ENCODE assay signal across 13 cellular contexts in the genomic region with DNA sequence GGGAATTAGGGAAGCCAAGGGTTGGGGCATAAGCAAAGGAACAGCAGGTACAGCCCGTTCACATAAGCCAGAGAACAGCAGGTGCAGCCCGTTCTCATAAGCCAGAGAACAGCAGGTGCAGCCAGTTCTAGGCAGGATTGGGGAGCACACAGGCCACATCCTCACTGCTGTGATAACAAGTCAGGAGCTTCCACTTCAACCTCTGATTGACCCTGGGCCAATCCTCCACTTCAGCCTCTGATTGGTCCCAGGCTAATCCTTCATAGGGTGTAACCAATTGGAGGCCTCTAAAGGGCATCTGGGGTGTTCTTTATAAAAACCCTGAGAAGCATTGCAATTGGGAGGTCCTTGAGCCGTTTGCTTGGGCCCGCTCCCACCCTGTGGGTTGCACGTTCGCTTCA. TPM values are rescaled to one million over a fixed set of nuclear protein-coding genes. Genes with fewer than 3 reads are reported as not detected.
DNase-seq lines count a peak whose midpoint lies in the region; ATAC-seq, FAIRE-seq and TF ChIP-seq lines count a peak whose summit lies in the region.
"Had no signal": no experiment of that assay in that cellular context is flagged by ENCODE, and none has a peak within 500 bp of the region (broad histone marks: within the 10 kb centered on the region; RNA-seq: fewer than 3 reads in every experiment).

No MANE protein-coding gene starts in this region.

- H3K79me2 ChIP-seq in HepG2 (ENCODE audit: insufficient read depth, low read length) (no peaks in the 10 kb centered on the region), GM12878 (ENCODE audit: control insufficient read depth, insufficient read depth, low read length) (no peaks in the 10 kb centered on the region)

- ATAC-seq in HepG2 (no peak), right lobe of liver (no peak), GM12878 (peak; percentile 67), GM18498 (IDR thresholded peaks at IDR 0.05; ENCODE audit: unreplicated experiment) (no peak), gastrocnemius medialis (no peak)
- ATAC-seq: activated T-helper 17 cell treated with anti-CD3 and anti-CD28 coated beads, Interleukin-2, amount 50 U/mL, for 72 hours had no signal

- H3K4me2 ChIP-seq in HepG2 (ENCODE audit: low read depth, low read length) (no peak overlapping the region), GM12878 (ENCODE audit: control insufficient read depth, insufficient read depth) (no peak overlapping the region)

- intact Hi-C loops in HepG2 (cut with micrococcal nuclease; ENCODE audit: unreplicated experiment): no loop called here
- intact Hi-C loops in right lobe of liver (cut with DNase I): no loop called here
- intact Hi-C loops in GM12878 (cut with micrococcal nuclease; ENCODE audit: unreplicated experiment): no loop called here
- intact Hi-C loops in gastrocnemius medialis (cut with DNase I; ENCODE audit: low total_unique reads): no loop called here

- H3K36me3 ChIP-seq in HepG2 (replicated peaks in 1 of 2; ENCODE audit: control insufficient read depth in 1 of 2, insufficient read depth in 2 of 2, low read length in 2 of 2) (no peaks in the 10 kb centered on the region), right lobe of liver (no peaks in the 10 kb centered on the region), GM12878 (ENCODE audit: control insufficient read depth in 2 of 2, insufficient read depth in 2 of 2, low read length in 1 of 2) (no peaks in the 10 kb centered on the region), gastrocnemius medialis (no peaks in the 10 kb centered on the region)
- H3K36me3 ChIP-seq: cardiac muscle cell had no signal

- RAD21 ChIA-PET in GM12878 (lab: Charles Lee; ENCODE audit: unreplicated experiment): interaction anchor here (1.4 kb wide), 1 partner anchor 55 kb away, joined by 5 read pairs; no protein-coding TSS in a partner anchor

- H3K27ac ChIP-seq in HepG2 (ENCODE audit: extremely low read length, insufficient read depth, low read length) (no peak overlapping the region), right lobe of liver (no peak overlapping the region), GM12878 (ENCODE audit: control insufficient read depth, insufficient read depth) (no peak overlapping the region), gastrocnemius medialis (no peak overlapping the region)
- H3K27ac ChIP-seq: VCaP had no signal

- H3K27me3 ChIP-seq in HepG2 (ENCODE audit: control insufficient read depth in 1 of 2, insufficient read depth in 2 of 2, low read length in 2 of 2) (peaks cover 0 to 15% of the 10 kb centered on the region in 2 experiments; a peak in 2 of 5 replicates), right lobe of liver (no peaks in the 10 kb centered on the region), GM12878 (replicated peaks in 1 of 2; ENCODE audit: control insufficient read depth in 2 of 2, insufficient read depth in 2 of 2, low read length in 1 of 2) (no peaks in the 10 kb centered on the region), gastrocnemius medialis (no peaks in the 10 kb centered on the region)
- H3K27me3 ChIP-seq: cardiac muscle cell had no signal

- 66% methylated on average over 6 of the region's 6 CpGs for WGBS in HepG2 (ENCODE audit: low lambda C conversion rate)
- WGBS in right lobe of liver (ENCODE audit: insufficient coverage, low coverage, low lambda C conversion rate, missing lambda C conversion rate): 89% methylated on average over 5 of the region's 6 CpGs
- 84% methylated on average over 6 of the region's 6 CpGs for WGBS in GM12878 (ENCODE audit: insufficient coverage, insufficient replicate concordance, low lambda C conversion rate, missing lambda C conversion rate)

- in situ Hi-C loops in HepG2 (cut with HindIII; ENCODE audit: extremely low pct_ligation_motif_present, low pct_unique_long_range_greater_than_20kb) (no loop called here), GM12878 (cut with MboI) (no loop called here), gastrocnemius medialis (cut with MboI; ENCODE audit: low sequenced_read_pairs in 4 of 4) (no loop called here)

- H4K20me1 ChIP-seq in HepG2 (ENCODE audit: insufficient read depth, low read length): no peaks in the 10 kb centered on the region
- H4K20me1 ChIP-seq in GM12878 (ENCODE audit: control insufficient read depth, insufficient read depth): no peaks in the 10 kb centered on the region; the same call in 1 of the 2 replicates

- BruUV-seq in HepG2 (replicated peaks; lab: Mats Ljungman, UMichigan) (no TSS peak), GM12878 (replicated peaks; lab: Mats Ljungman, UMichigan) (no TSS peak)

- DNase-seq in HepG2 (ENCODE audit: low spot score): no peak
- DNase-seq in right lobe of liver: no peak
- DNase-seq in NCI-H2171 treated with DMSO at 0.1 percent for 48 hours (lab: John Stamatoyannopoulos, UW): peak; percentile 99
- no peak for DNase-seq in GM12878 (ENCODE audit: low read depth, low spot score)
- DNase-seq in gastrocnemius medialis: no peak
- DNase-seq in COLO829 (ENCODE audit: low spot score): no peak
- no peak for DNase-seq in activated CD4-positive, alpha-beta T cell treated with anti-CD3 and anti-CD28 coated beads for 1 hour
- DNase-seq: occipital lobe, OCI-M1 had no signal

- TF ChIP-seq EP300 in HepG2 (IDR thresholded peaks at IDR 0.05; ENCODE audit: low read depth in 2 of 2, low read length in 2 of 2): no peak
- TF ChIP-seq EP300 in HepG2 (CRISPR knock-in tag; IDR thresholded peaks at IDR 0.05; ENCODE audit: borderline replicate concordance): no peak
- no peak for TF ChIP-seq EP300 in GM12878 (IDR thresholded peaks at IDR 0.05; ENCODE audit: borderline replicate concordance in 1 of 2, control insufficient read depth in 1 of 2, low read depth in 2 of 2, low read length in 2 of 2)

- TF ChIP-seq POLR2A in HepG2 (IDR thresholded peaks at IDR 0.05; ENCODE audit: insufficient read depth in 1 of 2, low read depth in 2 of 2, low read length in 2 of 2) (no peak), right lobe of liver (IDR thresholded peaks at IDR 0.05) (no peak), GM12878 (IDR thresholded peaks at IDR 0.05; ENCODE audit: low read depth, low read length) (no peak), gastrocnemius medialis (IDR thresholded peaks at IDR 0.05) (no peak)

- H3K4me1 ChIP-seq in HepG2 (ENCODE audit: insufficient read depth, low read length) (no peaks in the 10 kb centered on the region), right lobe of liver (no peaks in the 10 kb centered on the region), GM12878 (ENCODE audit: control insufficient read depth, insufficient read depth, low read length) (no peaks in the 10 kb centered on the region), gastrocnemius medialis (no peaks in the 10 kb centered on the region)

- TF ChIP-seq RAD21 in HepG2 (CRISPR knock-in tag; IDR thresholded peaks at IDR 0.05): no peak
- no peak for TF ChIP-seq RAD21 in GM12878 (IDR thresholded peaks at IDR 0.05; ENCODE audit: insufficient read depth, low read depth, low read length)

- no peak overlapping the region for H3K9ac ChIP-seq in HepG2 (ENCODE audit: insufficient read depth, low read depth, low read length)
- H3K9ac ChIP-seq in GM12878 (ENCODE audit: control insufficient read depth, insufficient read depth, low read length): no peak overlapping the region

- POLR2A ChIA-PET in HepG2 (lab: Yijun Ruan, JAX) (interaction anchor here (0.8 kb wide), 1 partner anchor 58 kb away, joined by 3 read pairs; a partner anchor contains a TSS), GM12878 (lab: Charles Lee) (interaction anchor here (0.6 kb wide), 1 partner anchor 68 kb away, joined by 3 read pairs; no protein-coding TSS in a partner anchor)

- H2AFZ ChIP-seq in HepG2 (ENCODE audit: low read length) (no peak overlapping the region), GM12878 (ENCODE audit: control insufficient read depth, low read depth, low read length) (no peak overlapping the region)

- no peak for TF ChIP-seq CTCF in HepG2 (CRISPR knock-in tag; IDR thresholded peaks at IDR 0.05)
- no peak for TF ChIP-seq CTCF in right lobe of liver (IDR thresholded peaks at IDR 0.05)
- no peak for TF ChIP-seq CTCF in GM12878 (IDR thresholded peaks at IDR 0.05 in 2 of 3, conservative IDR thresholded peaks at IDR 0.05 in 1 of 3; ENCODE audit: control insufficient read depth in 2 of 3, extremely low read depth in 1 of 3, insufficient read depth in 1 of 3, low read depth in 3 of 3, low read length in 3 of 3)
- TF ChIP-seq CTCF in gastrocnemius medialis (IDR thresholded peaks at IDR 0.05 in 4 of 5, conservative IDR thresholded peaks at IDR 0.05 in 1 of 5): no peak

- H3K9me3 ChIP-seq in HepG2 (ENCODE audit: low read length): no peaks in the 10 kb centered on the region
- H3K9me3 ChIP-seq in right lobe of liver: no peaks in the 10 kb centered on the region
- H3K9me3 ChIP-seq in GM12878 (replicated peaks; ENCODE audit: control insufficient read depth, insufficient read depth, low read length): no peaks in the 10 kb centered on the region
- no peaks in the 10 kb centered on the region for H3K9me3 ChIP-seq in gastrocnemius medialis

- H3K4me3 ChIP-seq in HepG2 (replicated peaks in 1 of 3; ENCODE audit: insufficient read depth in 1 of 3, low read depth in 2 of 3, low read length in 3 of 3): no peak overlapping the region
- H3K4me3 ChIP-seq in right lobe of liver: no peak overlapping the region
- H3K4me3 ChIP-seq in GM12878: no peak overlapping the region
- H3K4me3 ChIP-seq in gastrocnemius medialis: no peak overlapping the region
- H3K4me3 ChIP-seq: cardiac muscle cell had no signal

- CTCF ChIA-PET in HepG2 (lab: Yijun Ruan, JAX; ENCODE audit: low intra/inter-chr PET ratio, low total read pairs) (no interaction called here), GM12878 (lab: Yijun Ruan, JAX) (interaction anchor here (0.6 kb wide), 1 partner anchor 30 kb away, joined by 3 read pairs; no protein-coding TSS in a partner anchor)

- FAIRE-seq in HepG2 (lab: Jason Lieb, UNC) (no peak), GM12878 (lab: Jason Lieb, UNC) (no peak)

- SMC1A ChIA-PET in GM12878 (lab: Charles Lee; ENCODE audit: uncharacterized antibody, unreplicated experiment): no interaction called here

RNA-seq across cellular contexts. Expression of a gene that starts 27.5 kb away (rescaled TPM):
- total RNA-seq in HepG2 (2016; rRNA removed; fragmentation: Illumina TruSeq; extraction: Trizol): 0.62 and 1.5 TPM in 2 replicates
- 0.35 and 0.40 TPM in 2 replicates for total RNA-seq in HepG2 (2016; cell fraction: cytosol; rRNA removed; fragmentation: Illumina TruSeq; extraction: Trizol; ENCODE audit: low read depth)
- total RNA-seq in HepG2 (2016; cell fraction: insoluble cytoplasmic fraction; rRNA removed; fragmentation: Illumina TruSeq; extraction: Trizol): 0.55 and 1.2 TPM in 2 replicates
- total RNA-seq in HepG2 (2016; cell fraction: membrane; rRNA removed; fragmentation: Illumina TruSeq; extraction: Trizol): 0.83 and 1.2 TPM in 2 replicates
- total RNA-seq in HepG2 (2016; cell fraction: nucleus; rRNA removed; fragmentation: Illumina TruSeq; extraction: Trizol): 1.6 and 1.7 TPM in 2 replicates
- polyA plus RNA-seq in HepG2 (2011; rRNA removed): 0.63 and 0.81 TPM in 2 replicates
- polyA plus RNA-seq in HepG2 (2011; cell fraction: cytosol; rRNA removed): 0.19 and 0.34 TPM in 2 replicates
- polyA plus RNA-seq in HepG2 (2011; cell fraction: nucleus; rRNA removed): 5.0 and 7.7 TPM in 2 replicates
- polyA plus RNA-seq in HepG2 (2012): 1.2 and 1.6 TPM in 2 replicates
- polyA plus RNA-seq in HepG2 (2016; cell fraction: cytosol; fragmentation: Illumina TruSeq; extraction: Trizol; ENCODE audit: low read depth): 1.0 and 1.1 TPM in 2 replicates
- 1.5 and 2.0 TPM in 2 replicates for polyA plus RNA-seq in HepG2 (2016; cell fraction: insoluble cytoplasmic fraction; fragmentation: Illumina TruSeq; extraction: Trizol; ENCODE audit: low read depth)
- polyA plus RNA-seq in HepG2 (2016; cell fraction: membrane; fragmentation: Illumina TruSeq; extraction: Trizol; ENCODE audit: low read depth): 1.9 TPM in 2 replicates
- polyA plus RNA-seq in HepG2 (2016; cell fraction: nucleus; fragmentation: Illumina TruSeq; extraction: Trizol; ENCODE audit: insufficient read depth, low read depth): 7.7 and 8.2 TPM in 2 replicates
- 0.70 TPM in 1 of 2 replicates, not detected in the other for polyA minus RNA-seq in HepG2 (2011; rRNA and poly(A)+ RNA removed; ENCODE audit: low replicate concordance)
- polyA minus RNA-seq in HepG2 (2011; cell fraction: cytosol; rRNA and poly(A)+ RNA removed): not detected in 2 replicates
- 0.50 and 1.2 TPM in 2 replicates for polyA minus RNA-seq in HepG2 (2011; cell fraction: nucleus; rRNA and poly(A)+ RNA removed)
- total RNA-seq in right lobe of liver: under 1 TPM in 4 of 6 experiments, not detected in 2; 0.19 to 0.35 (median 0.26) TPM
- 0.29 and 0.64 TPM in 2 replicates for total RNA-seq in GM12878 (2013; cell fraction: nucleolus; rRNA removed)
- total RNA-seq in GM12878 (2014; rRNA removed): 0.23 and 0.27 TPM in 2 replicates
- total RNA-seq in GM12878 (2014; rRNA removed; fragmentation: Illumina TruSeq; extraction: Trizol): 0.36 and 0.41 TPM in 2 replicates
- 4.1 and 4.6 TPM in 2 replicates for total RNA-seq in GM12878 (2021)
- 0.17 TPM for polyA plus RNA-seq in GM12878 (2011; ENCODE audit: low read depth)
- 0.04 and 0.15 TPM in 2 replicates for polyA plus RNA-seq in GM12878 (2011; rRNA removed)
- 0.15 and 0.20 TPM in 2 replicates for polyA plus RNA-seq in GM12878 (2011; cell fraction: cytosol; rRNA removed)
- polyA plus RNA-seq in GM12878 (2011; cell fraction: nucleus; rRNA removed): 1.3 and 2.2 TPM in 2 replicates
- 0.74 and 0.97 TPM in 2 replicates for polyA plus RNA-seq in GM12878 (2012)
- 0.25 and 0.51 TPM in 2 replicates for polyA plus RNA-seq in GM12878 (2014; fragmentation: Illumina TruSeq; extraction: Trizol)
- not detected for polyA plus RNA-seq in GM12878 (2014; fragmentation: Nextera tagmentation; extraction: Ambion mirVana)
- 0.80 and 1.2 TPM in 2 replicates for polyA plus RNA-seq in GM12878 (2014; rRNA removed)
- under 1 TPM; 0.05 to 0.15 TPM for polyA plus RNA-seq in GM12878 (2016; fragmentation: Nextera tagmentation; extraction: Ambion mirVana)
- 0.10 TPM in 1 of 2 replicates, not detected in the other for polyA minus RNA-seq in GM12878 (2011; rRNA and poly(A)+ RNA removed)
- 0.53 TPM in 1 of 2 replicates, not detected in the other for polyA minus RNA-seq in GM12878 (2011; cell fraction: cytosol; rRNA and poly(A)+ RNA removed)
- polyA minus RNA-seq in GM12878 (2011; cell fraction: nucleus; rRNA and poly(A)+ RNA removed): 0.29 TPM in 1 of 2 replicates, not detected in the other
- total RNA-seq in gastrocnemius medialis: 1 to 10 TPM in 1 of 4 donors, under 1 TPM in 1, not detected in 2; 0.13 to 1.8 TPM
- total RNA-seq: occipital lobe had no signal

RNA-seq across cellular contexts. Expression of a gene that starts 31.8 kb away (rescaled TPM):
- 8.8 and 12.9 TPM in 2 replicates for total RNA-seq in HepG2 (2016; rRNA removed; fragmentation: Illumina TruSeq; extraction: Trizol)
- total RNA-seq in HepG2 (2016; cell fraction: cytosol; rRNA removed; fragmentation: Illumina TruSeq; extraction: Trizol; ENCODE audit: low read depth): 4.2 and 5.7 TPM in 2 replicates
- total RNA-seq in HepG2 (2016; cell fraction: insoluble cytoplasmic fraction; rRNA removed; fragmentation: Illumina TruSeq; extraction: Trizol): 7.3 and 12.1 TPM in 2 replicates
- total RNA-seq in HepG2 (2016; cell fraction: membrane; rRNA removed; fragmentation: Illumina TruSeq; extraction: Trizol): 15.5 and 15.7 TPM in 2 replicates
- total RNA-seq in HepG2 (2016; cell fraction: nucleus; rRNA removed; fragmentation: Illumina TruSeq; extraction: Trizol): 10.4 and 11.0 TPM in 2 replicates
- 25.5 and 28.8 TPM in 2 replicates for polyA plus RNA-seq in HepG2 (2011; rRNA removed)
- 14.9 and 17.8 TPM in 2 replicates for polyA plus RNA-seq in HepG2 (2011; cell fraction: cytosol; rRNA removed)
- polyA plus RNA-seq in HepG2 (2011; cell fraction: nucleus; rRNA removed): 104 and 131 TPM in 2 replicates
- polyA plus RNA-seq in HepG2 (2012): 12.0 and 15.7 TPM in 2 replicates
- polyA plus RNA-seq in HepG2 (2016; cell fraction: cytosol; fragmentation: Illumina TruSeq; extraction: Trizol; ENCODE audit: low read depth): 4.1 and 4.2 TPM in 2 replicates
- 8.9 and 12.0 TPM in 2 replicates for polyA plus RNA-seq in HepG2 (2016; cell fraction: insoluble cytoplasmic fraction; fragmentation: Illumina TruSeq; extraction: Trizol; ENCODE audit: low read depth)
- polyA plus RNA-seq in HepG2 (2016; cell fraction: membrane; fragmentation: Illumina TruSeq; extraction: Trizol; ENCODE audit: low read depth): 11.6 and 12.4 TPM in 2 replicates
- polyA plus RNA-seq in HepG2 (2016; cell fraction: nucleus; fragmentation: Illumina TruSeq; extraction: Trizol; ENCODE audit: insufficient read depth, low read depth): 28.7 and 31.3 TPM in 2 replicates
- polyA minus RNA-seq in HepG2 (2011; rRNA and poly(A)+ RNA removed; ENCODE audit: low replicate concordance): 20.8 and 24.6 TPM in 2 replicates
- polyA minus RNA-seq in HepG2 (2011; cell fraction: cytosol; rRNA and poly(A)+ RNA removed): 4.8 and 5.6 TPM in 2 replicates
- 17.0 and 17.4 TPM in 2 replicates for polyA minus RNA-seq in HepG2 (2011; cell fraction: nucleus; rRNA and poly(A)+ RNA removed)
- 10 to 100 TPM in 1 of 6 experiments, 1 to 10 TPM in 5; 4.3 to 19.8 (median 5.7) TPM for total RNA-seq in right lobe of liver
- 87.1 and 89.7 TPM in 2 replicates for total RNA-seq in GM12878 (2013; cell fraction: nucleolus; rRNA removed)
- 29.7 and 34.1 TPM in 2 replicates for total RNA-seq in GM12878 (2014; rRNA removed)
- total RNA-seq in GM12878 (2014; rRNA removed; fragmentation: Illumina TruSeq; extraction: Trizol): 17.4 and 19.3 TPM in 2 replicates
- 30.1 and 33.3 TPM in 2 replicates for total RNA-seq in GM12878 (2021)
- polyA plus RNA-seq in GM12878 (2011; ENCODE audit: low read depth): 15.0 TPM
- polyA plus RNA-seq in GM12878 (2011; rRNA removed): 33.7 and 48.6 TPM in 2 replicates
- 56.3 and 59.0 TPM in 2 replicates for polyA plus RNA-seq in GM12878 (2011; cell fraction: cytosol; rRNA removed)
- 264 and 316 TPM in 2 replicates for polyA plus RNA-seq in GM12878 (2011; cell fraction: nucleus; rRNA removed)
- polyA plus RNA-seq in GM12878 (2012): 22.6 and 37.4 TPM in 2 replicates
- polyA plus RNA-seq in GM12878 (2014; fragmentation: Illumina TruSeq; extraction: Trizol): 8.4 and 23.1 TPM in 2 replicates
- polyA plus RNA-seq in GM12878 (2014; fragmentation: Nextera tagmentation; extraction: Ambion mirVana): 1 to 10 TPM; 1.3 to 2.0 TPM
- polyA plus RNA-seq in GM12878 (2014; rRNA removed): 43.7 and 49.3 TPM in 2 replicates
- polyA plus RNA-seq in GM12878 (2016; fragmentation: Nextera tagmentation; extraction: Ambion mirVana): 10 to 100 TPM in 1 of 2 experiments, 1 to 10 TPM in 1; 7.6 to 13.3 TPM
- 22.2 and 36.1 TPM in 2 replicates for polyA minus RNA-seq in GM12878 (2011; rRNA and poly(A)+ RNA removed)
- 9.8 and 20.6 TPM in 2 replicates for polyA minus RNA-seq in GM12878 (2011; cell fraction: cytosol; rRNA and poly(A)+ RNA removed)
- polyA minus RNA-seq in GM12878 (2011; cell fraction: nucleus; rRNA and poly(A)+ RNA removed): 38.2 and 39.3 TPM in 2 replicates
- total RNA-seq in gastrocnemius medialis: 10 to 100 TPM; 21.1 to 47.0 (median 36.9) TPM

RNA-seq across cellular contexts. Expression of a gene that starts 58.5 kb away (rescaled TPM):
- total RNA-seq in HepG2 (2016; rRNA removed; fragmentation: Illumina TruSeq; extraction: Trizol) (43.4 and 66.9 TPM in 2 replicates), right lobe of liver (10 to 100 TPM; 18.4 to 30.5 (median 19.8) TPM), GM12878 (2014; rRNA removed) (72.8 and 73.3 TPM in 2 replicates), GM12878 (2014; rRNA removed; fragmentation: Illumina TruSeq; extraction: Trizol) (46.5 and 49.3 TPM in 2 replicates), GM12878 (2021) (59.3 and 68.2 TPM in 2 replicates), gastrocnemius medialis (10 to 100 TPM; 48.1 to 55.3 (median 51.5) TPM)
- 11.7 and 12.3 TPM in 2 replicates for total RNA-seq in HepG2 (2016; cell fraction: cytosol; rRNA removed; fragmentation: Illumina TruSeq; extraction: Trizol; ENCODE audit: low read depth)
- total RNA-seq in HepG2 (2016; cell fraction: insoluble cytoplasmic fraction; rRNA removed; fragmentation: Illumina TruSeq; extraction: Trizol): 37.9 and 65.5 TPM in 2 replicates
- 20.2 and 20.6 TPM in 2 replicates for total RNA-seq in HepG2 (2016; cell fraction: membrane; rRNA removed; fragmentation: Illumina TruSeq; extraction: Trizol)
- 76.0 and 76.7 TPM in 2 replicates for total RNA-seq in HepG2 (2016; cell fraction: nucleus; rRNA removed; fragmentation: Illumina TruSeq; extraction: Trizol)
- polyA plus RNA-seq in HepG2 (2011; rRNA removed) (92.6 and 110 TPM in 2 replicates), GM12878 (2011; rRNA removed) (49.9 and 78.8 TPM in 2 replicates), GM12878 (2014; fragmentation: Illumina TruSeq; extraction: Trizol) (33.8 and 52.0 TPM in 2 replicates), GM12878 (2014; fragmentation: Nextera tagmentation; extraction: Ambion mirVana) (1 to 10 TPM; 2.2 to 6.9 TPM), GM12878 (2014; rRNA removed) (69.2 and 69.4 TPM in 2 replicates), GM12878 (2016; fragmentation: Nextera tagmentation; extraction: Ambion mirVana) (10 to 100 TPM; 75.6 to 81.1 TPM)
- polyA plus RNA-seq in HepG2 (2011; cell fraction: cytosol; rRNA removed): 46.1 and 57.8 TPM in 2 replicates
- 477 and 487 TPM in 2 replicates for polyA plus RNA-seq in HepG2 (2011; cell fraction: nucleus; rRNA removed)
- polyA plus RNA-seq in HepG2 (2012): 45.0 and 56.0 TPM in 2 replicates
- 5.5 and 5.8 TPM in 2 replicates for polyA plus RNA-seq in HepG2 (2016; cell fraction: cytosol; fragmentation: Illumina TruSeq; extraction: Trizol; ENCODE audit: low read depth)
- polyA plus RNA-seq in HepG2 (2016; cell fraction: insoluble cytoplasmic fraction; fragmentation: Illumina TruSeq; extraction: Trizol; ENCODE audit: low read depth): 45.6 and 51.5 TPM in 2 replicates
- 13.2 and 13.8 TPM in 2 replicates for polyA plus RNA-seq in HepG2 (2016; cell fraction: membrane; fragmentation: Illumina TruSeq; extraction: Trizol; ENCODE audit: low read depth)
- polyA plus RNA-seq in HepG2 (2016; cell fraction: nucleus; fragmentation: Illumina TruSeq; extraction: Trizol; ENCODE audit: insufficient read depth, low read depth): 196 and 212 TPM in 2 replicates
- polyA minus RNA-seq in HepG2 (2011; rRNA and poly(A)+ RNA removed; ENCODE audit: low replicate concordance): 27.9 and 79.3 TPM in 2 replicates
- polyA minus RNA-seq in HepG2 (2011; cell fraction: cytosol; rRNA and poly(A)+ RNA removed): 24.3 and 26.7 TPM in 2 replicates
- 98.5 and 99.1 TPM in 2 replicates for polyA minus RNA-seq in HepG2 (2011; cell fraction: nucleus; rRNA and poly(A)+ RNA removed)
- total RNA-seq in GM12878 (2013; cell fraction: nucleolus; rRNA removed): 78.9 and 80.6 TPM in 2 replicates
- polyA plus RNA-seq in GM12878 (2011; ENCODE audit: low read depth): 21.7 TPM
- polyA plus RNA-seq in GM12878 (2011; cell fraction: cytosol; rRNA removed): 80.4 and 105 TPM in 2 replicates
- polyA plus RNA-seq in GM12878 (2011; cell fraction: nucleus; rRNA removed): 309 and 349 TPM in 2 replicates
- 46.1 and 46.3 TPM in 2 replicates for polyA plus RNA-seq in GM12878 (2012)
- polyA minus RNA-seq in GM12878 (2011; rRNA and poly(A)+ RNA removed): 53.6 and 101 TPM in 2 replicates
- polyA minus RNA-seq in GM12878 (2011; cell fraction: cytosol; rRNA and poly(A)+ RNA removed): 26.2 and 33.7 TPM in 2 replicates
- polyA minus RNA-seq in GM12878 (2011; cell fraction: nucleus; rRNA and poly(A)+ RNA removed): 70.5 and 70.7 TPM in 2 replicates
